In genomic region chrX:42149281-42149680, GRCh38 we compare ENCODE assay signal across 22 cellular contexts.
"Had no signal": no experiment of that assay in that cellular context is flagged by ENCODE, and none has a peak within 500 bp of the region (broad histone marks: within the 10 kb centered on the region; RNA-seq: fewer than 3 reads in every experiment).

No MANE protein-coding gene starts in this region.

- H3K4me3 Mint-ChIP-seq: activated naive CD8-positive, alpha-beta T cell; activated T-cell treated with anti-CD3 and anti-CD28 coated beads, Interleukin-2, amount 50 U/mL, for 4 hours; natural killer cell; stimulated activated naive CD8-positive, alpha-beta T cell treated with anti-CD3 and anti-CD28 coated beads, Interleukin-15, Interleukin-2, amounts not matched to agents 100 ng/mL and 50 ng/mL, for 24 hours had no signal

- H3K4me1 Mint-ChIP-seq: natural killer cell had no signal

- H3K27ac Mint-ChIP-seq: activated naive CD8-positive, alpha-beta T cell; activated T-helper 2 cell treated with anti-CD3 and anti-CD28 coated beads, Interferon-gamma antibody, Interleukin-2, Interleukin-4, amounts not matched to agents 10 μg/mL and 5 μg/mL and 100 μg/mL, durations not matched to agents 14 hours and 24 hours and 36 hours; natural killer cell; stimulated activated naive CD8-positive, alpha-beta T cell treated with anti-CD3 and anti-CD28 coated beads, Interleukin-15, Interleukin-2, amounts not matched to agents 100 ng/mL and 50 ng/mL, for 24 hours had no signal

- H3K27me3 Mint-ChIP-seq: activated naive CD8-positive, alpha-beta T cell; stimulated activated naive CD8-positive, alpha-beta T cell treated with anti-CD3 and anti-CD28 coated beads, Interleukin-15, Interleukin-2, amounts not matched to agents 100 ng/mL and 50 ng/mL, for 24 hours had no signal

- H3K9me3 Mint-ChIP-seq: activated T-cell treated with anti-CD3 and anti-CD28 coated beads, Interleukin-2, amount 50 U/mL, for 4 hours; activated T-helper 2 cell treated with anti-CD3 and anti-CD28 coated beads, Interferon-gamma antibody, Interleukin-2, Interleukin-4, amounts not matched to agents 10 μg/mL and 5 μg/mL and 100 μg/mL, durations not matched to agents 14 hours and 24 hours and 36 hours; natural killer cell; stimulated activated naive CD8-positive, alpha-beta T cell treated with anti-CD3 and anti-CD28 coated beads, Interleukin-15, Interleukin-2, amounts not matched to agents 100 ng/mL and 50 ng/mL, for 24 hours had no signal

- H3K4me3 ChIP-seq: breast epithelium, lower lobe of right lung, ovary, prostate gland, thyroid gland had no signal

- H3K36me3 Mint-ChIP-seq: activated naive CD8-positive, alpha-beta T cell; natural killer cell had no signal

- ATAC-seq: activated T-cell treated with anti-CD3 and anti-CD28 coated beads, Interleukin-2, amount 50 U/mL, for 4 hours; left lobe of liver; lower lobe of right lung; natural killer cell had no signal

- DNase-seq: activated CD4-positive, alpha-beta T cell treated with anti-CD3 and anti-CD28 coated beads for 4 hours; activated CD4-positive, alpha-beta T cell treated with anti-CD3 and anti-CD28 coated beads, Interleukin-2, amount 50 U/mL, for 48 hours; activated CD4-positive, CD25-positive, alpha-beta regulatory T cell; activated CD8-positive, alpha-beta memory T cell treated with anti-CD3 and anti-CD28 coated beads, Interleukin-2, amount 50 U/mL, for 48 hours; activated naive CD4-positive, alpha-beta T cell; activated T-cell treated with anti-CD3 and anti-CD28 coated beads, Interleukin-2, amount 50 U/mL, for 4 hours; amniotic stem cell; cortex of kidney; lower lobe of right lung; natural killer cell; ovary; stimulated activated CD4-positive, alpha-beta T cell treated with anti-CD3 and anti-CD28 coated beads, Interleukin-12 subunit alpha, Interleukin-12 subunit beta, amount 100 ng/mL, for 4 hours; stimulated activated CD4-positive, alpha-beta T cell treated with anti-CD3 and anti-CD28 coated beads, Interleukin-4, amount 100 ng/mL, for 4 hours; substantia nigra; T-helper 9 cell; thyroid gland had no signal
